ENCODE assay signal across 11 cellular contexts in genomic region chr2:86297382-86298147, GRCh38. TPM values are rescaled to one million over a fixed set of nuclear protein-coding genes. Genes with fewer than 3 reads are reported as not detected.
DNase-seq lines count a peak whose midpoint lies in the region; ATAC-seq, FAIRE-seq and TF ChIP-seq lines count a peak whose summit lies in the region.
"Had no signal": no experiment of that assay in that cellular context is flagged by ENCODE, and none has a peak within 500 bp of the region (broad histone marks: within the 10 kb centered on the region; RNA-seq: fewer than 3 reads in every experiment).

No MANE protein-coding gene starts in this region.

- POLR2A ChIA-PET in Caco-2 (lab: Charles Lee) = no interaction called here

- H3K4me3 ChIP-seq in keratinocyte (ENCODE audit: control insufficient read depth in 2 of 3, extremely low read depth in 1 of 3, insufficient read depth in 2 of 3, low read depth in 1 of 3, low read length in 3 of 3) (no peak overlapping the region), Caco-2 (ENCODE audit: low read depth, low read length) (no peak overlapping the region)

- H4K5ac ChIP-seq in H9 (ENCODE audit: insufficient read length, low read depth, low read length) = no peak overlapping the region

- intact Hi-C loops in Caco-2 (cut with micrococcal nuclease; ENCODE audit: unreplicated experiment) = loop anchor here (1.0 to 5.0 kb wide), 4 partner anchors 39 to 76 kb away; partner anchors contain the start of gene REEP1

- no CpG with 5 or more reads among the region's 5 CpGs for WGBS in H9 (ENCODE audit: extremely low coverage, insufficient read length, low lambda C conversion rate)

- H3K4me1 ChIP-seq in H9 (ENCODE audit: insufficient read depth, low read length) (no peaks in the 10 kb centered on the region), keratinocyte (ENCODE audit: control insufficient read depth, extremely low read depth, insufficient read depth, low read length) (no peaks in the 10 kb centered on the region), Caco-2 (no peaks in the 10 kb centered on the region)

- no peak overlapping the region for H2BK120ac ChIP-seq in H9 (ENCODE audit: low read depth, low read length, poor library complexity, severe bottlenecking)

- H3K9ac ChIP-seq in H9 (ENCODE audit: extremely low read depth, insufficient read length, low read length) (no peak overlapping the region), keratinocyte (ENCODE audit: control insufficient read depth, extremely low read depth, insufficient read depth, low read length) (no peak overlapping the region)

- TF ChIP-seq CTCF in H9 (conservative IDR thresholded peaks at IDR 0.05) = peak; percentile 49
- TF ChIP-seq CTCF in keratinocyte (optimal IDR thresholded peaks at IDR 0.05 in 1 of 3, IDR thresholded peaks at IDR 0.05 in 1 of 3, conservative IDR thresholded peaks at IDR 0.05 in 1 of 3; ENCODE audit: extremely low read depth in 1 of 3, insufficient read depth in 2 of 3, low read length in 3 of 3) = peak; percentile 47 to 63 (median 58)
- TF ChIP-seq CTCF in Caco-2 (IDR thresholded peaks at IDR 0.05; ENCODE audit: insufficient read depth in 1 of 2, low read depth in 1 of 2, low read length in 1 of 2, severe bottlenecking in 1 of 2, unreplicated experiment in 1 of 2) = no peak

- no peaks in the 10 kb centered on the region for H3K9me3 Mint-ChIP-seq in H9
- H3K9me3 Mint-ChIP-seq in activated T-helper 17 cell treated with anti-CD3 and anti-CD28 coated beads, Interleukin-2, amount 50 U/mL, for 72 hours = no peaks in the 10 kb centered on the region
- no peaks in the 10 kb centered on the region for H3K9me3 Mint-ChIP-seq in Caco-2 (ENCODE audit: unreplicated experiment)

- no peak for FAIRE-seq in keratinocyte (lab: Jason Lieb, UNC)
- FAIRE-seq: G401.6 had no signal

- no peak overlapping the region for H3K4me3 Mint-ChIP-seq in H9
- no peak overlapping the region for H3K4me3 Mint-ChIP-seq in activated T-helper 17 cell treated with anti-CD3 and anti-CD28 coated beads, Interleukin-2, amount 50 U/mL, for 72 hours
- no peak overlapping the region for H3K4me3 Mint-ChIP-seq in Caco-2 (ENCODE audit: unreplicated experiment)

- no peak overlapping the region for H3K18ac ChIP-seq in H9 (ENCODE audit: insufficient read length, low read depth, low read length)

- H3K23ac ChIP-seq in H9 (ENCODE audit: insufficient read length, low read depth, low read length) = no peak overlapping the region

- H3K9me3 ChIP-seq in H9 (ENCODE audit: control insufficient read depth, low read depth, low read length) (no peaks in the 10 kb centered on the region), keratinocyte (ENCODE audit: control insufficient read depth, low read depth, low read length) (no peaks in the 10 kb centered on the region), Caco-2 (no peaks in the 10 kb centered on the region)

- H3K36me3 Mint-ChIP-seq in H9 (ENCODE audit: insufficient read depth in 1 of 3, low read depth in 3 of 3) (no peaks in the 10 kb centered on the region), Caco-2 (ENCODE audit: insufficient read depth, unreplicated experiment) (peaks cover 7% of the 10 kb centered on the region)
- no peaks in the 10 kb centered on the region for H3K36me3 Mint-ChIP-seq in activated T-helper 17 cell treated with anti-CD3 and anti-CD28 coated beads, Interleukin-2, amount 50 U/mL, for 72 hours (ENCODE audit: low read depth)

- H3K4me2 ChIP-seq in H9 (ENCODE audit: insufficient read depth, insufficient read length, low read length) = no peak overlapping the region
- H3K4me2 ChIP-seq in keratinocyte (ENCODE audit: control insufficient read depth, extremely low read depth, insufficient read depth, low read depth, low read length) = no peak overlapping the region

- H4K91ac ChIP-seq in H9 (ENCODE audit: insufficient read length, low read depth, low read length) = no peak overlapping the region

- H2AFZ ChIP-seq in H9 (ENCODE audit: low read length) = no peak overlapping the region
- no peak overlapping the region for H2AFZ ChIP-seq in keratinocyte (ENCODE audit: control insufficient read depth, low read length)

- H3T11ph ChIP-seq in H9 (ENCODE audit: low read length) = no peak overlapping the region

- no peak overlapping the region for H2AK5ac ChIP-seq in H9 (ENCODE audit: insufficient read length, low read length)

- H3K23me2 ChIP-seq in H9 (ENCODE audit: insufficient read length, low read depth, low read length, poor library complexity, severe bottlenecking) = no peaks in the 10 kb centered on the region

- ATAC-seq in activated T-helper 17 cell treated with anti-CD3 and anti-CD28 coated beads, Interleukin-2, amount 50 U/mL, for 72 hours (replicated peaks) = peak; percentile 52
- ATAC-seq in GM21515 (IDR thresholded peaks at IDR 0.05; ENCODE audit: unreplicated experiment) = no peak
- no peak for ATAC-seq in GM18873 (IDR thresholded peaks at IDR 0.05; ENCODE audit: low FRiP score, unreplicated experiment)
- ATAC-seq: activated CD4-positive, CD25-positive, alpha-beta regulatory T cell treated with anti-CD3 and anti-CD28 coated beads, Interleukin-2, amount 50 U/mL, for 24 hours had no signal

- no peaks in the 10 kb centered on the region for H3K79me2 ChIP-seq in H9 (ENCODE audit: insufficient read depth, low read length)
- no peaks in the 10 kb centered on the region for H3K79me2 ChIP-seq in keratinocyte (ENCODE audit: control insufficient read depth, insufficient read depth, low read length)

- H3K14ac ChIP-seq in H9 (ENCODE audit: insufficient read depth, low read length) = no peak overlapping the region

- H3K27me3 Mint-ChIP-seq in H9 (ENCODE audit: low read depth) (peaks cover 3% of the 10 kb centered on the region), Caco-2 (ENCODE audit: insufficient read depth, unreplicated experiment) (no peaks in the 10 kb centered on the region)
- peaks cover 8% of the 10 kb centered on the region for H3K27me3 Mint-ChIP-seq in activated T-helper 17 cell treated with anti-CD3 and anti-CD28 coated beads, Interleukin-2, amount 50 U/mL, for 72 hours

- no peaks in the 10 kb centered on the region for H3K9me1 ChIP-seq in keratinocyte (ENCODE audit: control insufficient read depth, extremely low read depth, insufficient read depth, low read length)

- H3K36me3 ChIP-seq in keratinocyte (ENCODE audit: control insufficient read depth in 2 of 2, extremely low read depth in 1 of 2, insufficient read depth in 2 of 2, low read length in 2 of 2) (no peaks in the 10 kb centered on the region), Caco-2 (ENCODE audit: control insufficient read depth, insufficient read depth, low read length) (no peaks in the 10 kb centered on the region)

- H3K4me1 Mint-ChIP-seq in H9 = peaks cover 13 to 21% of the 10 kb centered on the region in 2 experiments
- no peaks in the 10 kb centered on the region for H3K4me1 Mint-ChIP-seq in activated T-helper 17 cell treated with anti-CD3 and anti-CD28 coated beads, Interleukin-2, amount 50 U/mL, for 72 hours
- H3K4me1 Mint-ChIP-seq in Caco-2 (ENCODE audit: low read depth, unreplicated experiment) = peaks cover 8% of the 10 kb centered on the region

- H3K27ac Mint-ChIP-seq in H9 (peak overlapping the region in 1 of 3 experiments; percentile 23; a peak in 1 of 7 replicates), Caco-2 (ENCODE audit: unreplicated experiment) (no peak overlapping the region)
- no peak overlapping the region for H3K27ac Mint-ChIP-seq in activated T-helper 17 cell treated with anti-CD3 and anti-CD28 coated beads, Interleukin-2, amount 50 U/mL, for 72 hours

- CTCF ChIA-PET in Caco-2 (lab: Charles Lee) = interaction anchor here (0.6 to 2.7 kb wide), 4 partner anchors 22 to 74 kb away, joined by 7 to 50 read pairs (median 17); no protein-coding TSS in a partner anchor

- dilution Hi-C loops in keratinocyte (cut with MboI; ENCODE audit: extremely low pct_ligation_motif_present, low sequenced_read_pairs) = no loop called here

- no peak overlapping the region for H2BK12ac ChIP-seq in H9 (ENCODE audit: insufficient read length, low read depth, low read length)

- no peak overlapping the region for H4K8ac ChIP-seq in H9 (replicated peaks; ENCODE audit: insufficient read length, low read depth, low read length)

- DNase-seq in D341Med (ENCODE audit: low spot score) (peak; percentile 52), H9 (peak; percentile 44), keratinocyte (ENCODE audit: low read depth, low spot score) (no peak), Caco-2 (no peak), NCI-H1105 treated with DMSO at 0.1 percent for 48 hours (lab: John Stamatoyannopoulos, UW) (no peak)
- DNase-seq: NCI-H1694 treated with DMSO at 0.1 percent for 48 hours had no signal

- no peak overlapping the region for H3K56ac ChIP-seq in H9 (ENCODE audit: insufficient read length, low read depth, low read length)

- H3K27me3 ChIP-seq in H9 (ENCODE audit: insufficient read depth, low read length) (no peaks in the 10 kb centered on the region), keratinocyte (ENCODE audit: control insufficient read depth, extremely low read depth, insufficient read depth, low read length) (peaks cover 6% of the 10 kb centered on the region), Caco-2 (replicated peaks; ENCODE audit: control insufficient read depth, insufficient read depth, low read length) (no peaks in the 10 kb centered on the region)

- no peak overlapping the region for H2BK5ac ChIP-seq in H9 (ENCODE audit: insufficient read length, low read length)

- no peaks in the 10 kb centered on the region for H3K79me1 ChIP-seq in H9 (ENCODE audit: insufficient read depth, low read depth, low read length, poor library complexity, severe bottlenecking)

- H4K20me1 ChIP-seq in H9 (ENCODE audit: control insufficient read depth, insufficient read depth, insufficient read length) = no peaks in the 10 kb centered on the region
- H4K20me1 ChIP-seq in keratinocyte (ENCODE audit: control insufficient read depth, extremely low read depth, insufficient read depth, low read length) = no peaks in the 10 kb centered on the region

- H3K27ac ChIP-seq in H9 (ENCODE audit: insufficient read length, low read depth, low read length) = no peak overlapping the region
- no peak overlapping the region for H3K27ac ChIP-seq in keratinocyte (ENCODE audit: control insufficient read depth, insufficient read depth, low read length)

- H2BK15ac ChIP-seq in H9 (ENCODE audit: low read depth, low read length) = no peak overlapping the region

- no peak overlapping the region for H2BK20ac ChIP-seq in H9 (ENCODE audit: low read depth, low read length, poor library complexity, severe bottlenecking)

- BruUV-seq in Caco-2 (replicated peaks; lab: Mats Ljungman, UMichigan) = no TSS peak

- no peak overlapping the region for H3K4ac ChIP-seq in H9 (ENCODE audit: low read depth, low read length)

RNA-seq across cellular contexts. Expression of gene REEP1, which starts 39.9 kb away (rescaled TPM):
- 0.66 and 1.3 TPM in 2 replicates for total RNA-seq in H9 (2021)
- under 1 TPM; 0.11 to 0.26 TPM for total RNA-seq in activated T-helper 17 cell treated with anti-CD3 and anti-CD28 coated beads, Interleukin-2, amount 50 U/mL, for 72 hours
- 0.14 to 0.72 TPM (median 0.30 TPM) in 3 replicates for polyA plus RNA-seq in keratinocyte
- polyA plus RNA-seq in keratinocyte (2011; ENCODE audit: low read depth) = 0.22 TPM
- 0.52 and 0.73 TPM in 2 replicates for polyA plus RNA-seq in keratinocyte (2011; cell fraction: cytosol; rRNA removed)
- 1.00 and 1.1 TPM in 2 replicates for polyA plus RNA-seq in keratinocyte (2011; cell fraction: nucleus; rRNA removed)
- 0.13 and 0.20 TPM in 2 replicates for polyA plus RNA-seq in keratinocyte (2012; ENCODE audit: low replicate concordance)
- 0.29 to 0.96 TPM in 2 of 3 replicates, not detected in the other for polyA minus RNA-seq in keratinocyte
- 0.96 TPM for polyA minus RNA-seq in keratinocyte (2011; cell fraction: cytosol; rRNA and poly(A)+ RNA removed)
- polyA minus RNA-seq in keratinocyte (2011; cell fraction: nucleus; rRNA and poly(A)+ RNA removed) = 1.6 and 1.8 TPM in 2 replicates
- 14.9 and 16.6 TPM in 2 replicates for total RNA-seq in Caco-2 (2022)

Comparison
In these comparisons a context has a peak if more than half of its experiments do, and no peak if none do; other contexts are left out.
1. DNase-seq: peak in D341Med (single experiment) and H9 (single experiment); none in keratinocyte (single experiment), Caco-2 (0 of 2) and NCI-H1105 treated with DMSO at 0.1 percent for 48 hours (single experiment).
2. CTCF ChIP-seq: peak in H9 (single experiment) and keratinocyte (3 of 3); none in Caco-2 (0 of 2).